2 cellular contexts compared by ENCODE assay signal in the genomic region with DNA sequence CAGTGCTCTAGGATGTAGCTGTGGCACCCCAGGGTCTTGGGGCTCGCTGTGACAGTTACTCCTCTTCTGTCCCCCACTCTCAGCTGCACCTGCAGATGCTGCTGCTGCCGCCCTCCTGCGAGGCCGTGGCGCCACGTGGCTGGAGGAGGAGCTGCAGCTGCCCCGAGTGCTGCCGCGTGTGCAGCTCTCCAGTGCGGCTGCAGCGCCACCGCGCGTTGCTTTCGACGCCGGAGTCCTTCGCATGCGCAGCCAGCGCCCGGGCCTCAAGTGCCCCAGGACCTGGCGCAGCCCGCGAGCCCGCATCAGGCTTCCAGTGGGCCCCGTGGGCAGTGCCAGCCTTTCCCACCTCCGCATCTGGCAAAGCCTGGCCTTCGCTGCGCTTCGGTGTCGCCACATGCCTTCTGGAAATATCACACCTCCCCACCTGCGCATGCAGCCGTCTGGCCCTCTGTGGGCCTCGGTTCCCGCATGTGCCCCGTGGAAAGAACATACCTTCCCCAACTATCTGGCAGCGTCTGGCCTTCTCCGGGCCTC.
TF ChIP-seq lines count a peak whose summit lies in the region.

No MANE protein-coding gene starts in this region.

TF ChIP-seq in HCT116, 20 proteins besides CTCF, POLR2A, EP300 and RAD21:
- TF ChIP-seq EZH2 (IDR thresholded peaks at IDR 0.05): no peak
- TF ChIP-seq, protein P1, sequence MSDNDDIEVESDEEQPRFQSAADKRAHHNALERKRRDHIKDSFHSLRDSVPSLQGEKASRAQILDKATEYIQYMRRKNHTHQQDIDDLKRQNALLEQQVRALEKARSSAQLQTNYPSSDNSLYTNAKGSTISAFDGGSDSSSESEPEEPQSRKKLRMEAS (IDR thresholded peaks at IDR 0.05): peak; percentile 73

TF ChIP-seq in SK-N-SH treated with all-trans-retinoic acid at 6 μM for 48 hours, 23 proteins besides CTCF, POLR2A, EP300 and RAD21:
- TF ChIP-seq ARNTL (CRISPR knock-in tag; IDR thresholded peaks at IDR 0.05; ENCODE audit: borderline replicate concordance, low read depth) (no peak), PPARA (CRISPR knock-in tag; IDR thresholded peaks at IDR 0.05; ENCODE audit: borderline replicate concordance) (no peak), ZFP30 (CRISPR knock-in tag; IDR thresholded peaks at IDR 0.05) (no peak), TOX (CRISPR knock-in tag; IDR thresholded peaks at IDR 0.05; ENCODE audit: borderline replicate concordance) (no peak), GLIS3 (CRISPR knock-in tag; IDR thresholded peaks at IDR 0.05) (no peak), ZC3H10 (CRISPR knock-in tag; IDR thresholded peaks at IDR 0.05) (no peak), ZFP3 (CRISPR knock-in tag; IDR thresholded peaks at IDR 0.05) (peak; percentile 63; the same call in 1 of the 2 replicates), ZNF8 (CRISPR knock-in tag; IDR thresholded peaks at IDR 0.05) (no peak), ZNF565 (CRISPR knock-in tag; conservative IDR thresholded peaks at IDR 0.05; ENCODE audit: low read depth) (no peak), CSDC2 (CRISPR knock-in tag; IDR thresholded peaks at IDR 0.05) (peak; percentile 17; the same call in 1 of the 2 replicates), OSR1 (CRISPR knock-in tag; IDR thresholded peaks at IDR 0.05) (no peak)
- TF ChIP-seq, protein P2, sequence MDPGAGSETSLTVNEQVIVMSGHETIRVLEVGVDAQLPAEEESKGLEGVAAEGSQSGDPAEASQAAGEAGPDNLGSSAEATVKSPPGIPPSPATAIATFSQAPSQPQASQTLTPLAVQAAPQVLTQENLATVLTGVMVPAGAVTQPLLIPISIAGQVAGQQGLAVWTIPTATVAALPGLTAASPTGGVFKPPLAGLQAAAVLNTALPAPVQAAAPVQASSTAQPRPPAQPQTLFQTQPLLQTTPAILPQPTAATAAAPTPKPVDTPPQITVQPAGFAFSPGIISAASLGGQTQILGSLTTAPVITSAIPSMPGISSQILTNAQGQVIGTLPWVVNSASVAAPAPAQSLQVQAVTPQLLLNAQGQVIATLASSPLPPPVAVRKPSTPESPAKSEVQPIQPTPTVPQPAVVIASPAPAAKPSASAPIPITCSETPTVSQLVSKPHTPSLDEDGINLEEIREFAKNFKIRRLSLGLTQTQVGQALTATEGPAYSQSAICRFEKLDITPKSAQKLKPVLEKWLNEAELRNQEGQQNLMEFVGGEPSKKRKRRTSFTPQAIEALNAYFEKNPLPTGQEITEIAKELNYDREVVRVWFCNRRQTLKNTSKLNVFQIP (CRISPR knock-in tag; IDR thresholded peaks at IDR 0.05; ENCODE audit: borderline replicate concordance, low read depth): no peak
- TF ChIP-seq, protein P3, sequence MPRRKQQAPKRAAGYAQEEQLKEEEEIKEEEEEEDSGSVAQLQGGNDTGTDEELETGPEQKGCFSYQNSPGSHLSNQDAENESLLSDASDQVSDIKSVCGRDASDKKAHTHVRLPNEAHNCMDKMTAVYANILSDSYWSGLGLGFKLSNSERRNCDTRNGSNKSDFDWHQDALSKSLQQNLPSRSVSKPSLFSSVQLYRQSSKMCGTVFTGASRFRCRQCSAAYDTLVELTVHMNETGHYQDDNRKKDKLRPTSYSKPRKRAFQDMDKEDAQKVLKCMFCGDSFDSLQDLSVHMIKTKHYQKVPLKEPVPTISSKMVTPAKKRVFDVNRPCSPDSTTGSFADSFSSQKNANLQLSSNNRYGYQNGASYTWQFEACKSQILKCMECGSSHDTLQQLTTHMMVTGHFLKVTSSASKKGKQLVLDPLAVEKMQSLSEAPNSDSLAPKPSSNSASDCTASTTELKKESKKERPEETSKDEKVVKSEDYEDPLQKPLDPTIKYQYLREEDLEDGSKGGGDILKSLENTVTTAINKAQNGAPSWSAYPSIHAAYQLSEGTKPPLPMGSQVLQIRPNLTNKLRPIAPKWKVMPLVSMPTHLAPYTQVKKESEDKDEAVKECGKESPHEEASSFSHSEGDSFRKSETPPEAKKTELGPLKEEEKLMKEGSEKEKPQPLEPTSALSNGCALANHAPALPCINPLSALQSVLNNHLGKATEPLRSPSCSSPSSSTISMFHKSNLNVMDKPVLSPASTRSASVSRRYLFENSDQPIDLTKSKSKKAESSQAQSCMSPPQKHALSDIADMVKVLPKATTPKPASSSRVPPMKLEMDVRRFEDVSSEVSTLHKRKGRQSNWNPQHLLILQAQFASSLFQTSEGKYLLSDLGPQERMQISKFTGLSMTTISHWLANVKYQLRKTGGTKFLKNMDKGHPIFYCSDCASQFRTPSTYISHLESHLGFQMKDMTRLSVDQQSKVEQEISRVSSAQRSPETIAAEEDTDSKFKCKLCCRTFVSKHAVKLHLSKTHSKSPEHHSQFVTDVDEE (CRISPR knock-in tag; IDR thresholded peaks at IDR 0.05): 0 out of 2 replicates have a peak, but pooled peaks have one; percentile 10
- TF ChIP-seq, protein P4, sequence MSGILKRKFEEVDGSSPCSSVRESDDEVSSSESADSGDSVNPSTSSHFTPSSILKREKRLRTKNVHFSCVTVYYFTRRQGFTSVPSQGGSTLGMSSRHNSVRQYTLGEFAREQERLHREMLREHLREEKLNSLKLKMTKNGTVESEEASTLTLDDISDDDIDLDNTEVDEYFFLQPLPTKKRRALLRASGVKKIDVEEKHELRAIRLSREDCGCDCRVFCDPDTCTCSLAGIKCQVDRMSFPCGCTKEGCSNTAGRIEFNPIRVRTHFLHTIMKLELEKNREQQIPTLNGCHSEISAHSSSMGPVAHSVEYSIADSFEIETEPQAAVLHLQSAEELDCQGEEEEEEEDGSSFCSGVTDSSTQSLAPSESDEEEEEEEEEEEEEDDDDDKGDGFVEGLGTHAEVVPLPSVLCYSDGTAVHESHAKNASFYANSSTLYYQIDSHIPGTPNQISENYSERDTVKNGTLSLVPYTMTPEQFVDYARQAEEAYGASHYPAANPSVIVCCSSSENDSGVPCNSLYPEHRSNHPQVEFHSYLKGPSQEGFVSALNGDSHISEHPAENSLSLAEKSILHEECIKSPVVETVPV (CRISPR knock-in tag; IDR thresholded peaks at IDR 0.05): no peak
- TF ChIP-seq, protein P5, sequence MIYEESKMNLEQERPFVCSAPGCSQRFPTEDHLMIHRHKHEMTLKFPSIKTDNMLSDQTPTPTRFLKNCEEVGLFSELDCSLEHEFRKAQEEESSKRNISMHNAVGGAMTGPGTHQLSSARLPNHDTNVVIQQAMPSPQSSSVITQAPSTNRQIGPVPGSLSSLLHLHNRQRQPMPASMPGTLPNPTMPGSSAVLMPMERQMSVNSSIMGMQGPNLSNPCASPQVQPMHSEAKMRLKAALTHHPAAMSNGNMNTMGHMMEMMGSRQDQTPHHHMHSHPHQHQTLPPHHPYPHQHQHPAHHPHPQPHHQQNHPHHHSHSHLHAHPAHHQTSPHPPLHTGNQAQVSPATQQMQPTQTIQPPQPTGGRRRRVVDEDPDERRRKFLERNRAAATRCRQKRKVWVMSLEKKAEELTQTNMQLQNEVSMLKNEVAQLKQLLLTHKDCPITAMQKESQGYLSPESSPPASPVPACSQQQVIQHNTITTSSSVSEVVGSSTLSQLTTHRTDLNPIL (CRISPR knock-in tag; IDR thresholded peaks at IDR 0.05; ENCODE audit: low read depth): no peak
